Comparison of ENCODE assay signal across 9 cellular contexts in genomic region chr4:123832173-123833026, GRCh38.
DNase-seq lines count a peak whose midpoint lies in the region; ATAC-seq and TF ChIP-seq lines count a peak whose summit lies in the region.
"Had no signal": no experiment of that assay in that cellular context is flagged by ENCODE, and none has a peak within 500 bp of the region (broad histone marks: within the 10 kb centered on the region; RNA-seq: fewer than 3 reads in every experiment).

No MANE protein-coding gene starts in this region.

- H3K27me3 ChIP-seq in A673 (replicated peaks; ENCODE audit: insufficient read depth, low read depth, low read length, poor library complexity) (no peaks in the 10 kb centered on the region), Peyer's patch (no peaks in the 10 kb centered on the region), esophagus muscularis mucosa (no peaks in the 10 kb centered on the region)
- H3K27me3 ChIP-seq in naive thymus-derived CD4-positive, alpha-beta T cell (ENCODE audit: control insufficient read depth in 2 of 2, insufficient read depth in 2 of 2, low read length in 2 of 2), result no peaks in the 10 kb centered on the region
- H3K27me3 ChIP-seq: BLaER1 treated with 17β-estradiol and CSF1 and Interleukin-3, amounts not matched to agents 10 nM and 100 nM had no signal

- H3K27ac ChIP-seq in A673 (ENCODE audit: low read depth, low read length, poor library complexity, severe bottlenecking) (peak overlapping the region; percentile 61), Peyer's patch (peak overlapping the region in 3 of 4 donors; percentile 61 to 78 (median 65)), esophagus muscularis mucosa (replicated peaks in 1 of 4) (peak overlapping the region; percentile 69 to 85 (median 74))
- H3K27ac ChIP-seq in naive thymus-derived CD4-positive, alpha-beta T cell (ENCODE audit: low read depth, low read length), result no peak overlapping the region
- H3K27ac ChIP-seq: BLaER1 treated with 17β-estradiol and CSF1 and Interleukin-3, amounts not matched to agents 10 nM and 100 nM had no signal

- no peak overlapping the region for H3K4me3 Mint-ChIP-seq in naive thymus-derived CD4-positive, alpha-beta T cell

- H3K4me3 ChIP-seq in A673 (ENCODE audit: low read depth, low read length, poor library complexity, severe bottlenecking), result no peak overlapping the region
- no peak overlapping the region for H3K4me3 ChIP-seq in Peyer's patch
- H3K4me3 ChIP-seq in esophagus muscularis mucosa, result no peak overlapping the region
- H3K4me3 ChIP-seq in naive thymus-derived CD4-positive, alpha-beta T cell (ENCODE audit: low read length), result no peak overlapping the region
- H3K4me3 ChIP-seq: BLaER1 treated with 17β-estradiol and CSF1 and Interleukin-3, amounts not matched to agents 10 nM and 100 nM had no signal

- H3K9me3 ChIP-seq in A673 (ENCODE audit: low read depth, low read length, poor library complexity, severe bottlenecking), result no peaks in the 10 kb centered on the region
- H3K9me3 ChIP-seq in Peyer's patch, result no peaks in the 10 kb centered on the region
- H3K9me3 ChIP-seq in esophagus muscularis mucosa, result no peaks in the 10 kb centered on the region
- no peaks in the 10 kb centered on the region for H3K9me3 ChIP-seq in naive thymus-derived CD4-positive, alpha-beta T cell (ENCODE audit: control insufficient read depth in 2 of 3, low read length in 3 of 3)
- H3K9me3 ChIP-seq: BLaER1 treated with 17β-estradiol and CSF1 and Interleukin-3, amounts not matched to agents 10 nM and 100 nM had no signal

- no peak overlapping the region for H3K27ac Mint-ChIP-seq in naive thymus-derived CD4-positive, alpha-beta T cell

- no TSS peak for BruUV-seq in A673 (replicated peaks; lab: Mats Ljungman, UMichigan)

- H3K27me3 Mint-ChIP-seq in naive thymus-derived CD4-positive, alpha-beta T cell, result peaks cover 0 to 4% (median 0%) of the 10 kb centered on the region in 5 donors

- CTCF ChIA-PET in A673 (lab: Charles Lee), result interaction anchor here (0.6 kb wide), 1 partner anchor 91 kb away, joined by 4 read pairs; no protein-coding TSS in a partner anchor
- CTCF ChIA-PET in naive thymus-derived CD4-positive, alpha-beta T cell (lab: Charles Lee), result interaction anchor here (0.5 to 0.6 kb wide), 2 partner anchors 25 to 1415 kb away, joined by 3 to 9 read pairs; no protein-coding TSS in a partner anchor

- no peak for ATAC-seq in GM18520 (IDR thresholded peaks at IDR 0.05; ENCODE audit: unreplicated experiment)
- no peak for ATAC-seq in naive thymus-derived CD4-positive, alpha-beta T cell
- no peak for ATAC-seq in GM19328 (IDR thresholded peaks at IDR 0.05; ENCODE audit: unreplicated experiment)

- no peak for TF ChIP-seq POLR2A in Peyer's patch (IDR thresholded peaks at IDR 0.05)
- TF ChIP-seq POLR2A in esophagus muscularis mucosa (IDR thresholded peaks at IDR 0.05; ENCODE audit: low read depth), result no peak

- no peaks in the 10 kb centered on the region for H3K36me3 Mint-ChIP-seq in naive thymus-derived CD4-positive, alpha-beta T cell

- TF ChIP-seq CTCF in A673 (conservative IDR thresholded peaks at IDR 0.05; ENCODE audit: low read depth, low read length), result no peak
- no peak for TF ChIP-seq CTCF in Peyer's patch (IDR thresholded peaks at IDR 0.05)
- no peak for TF ChIP-seq CTCF in esophagus muscularis mucosa (IDR thresholded peaks at IDR 0.05)

- 22% methylated on average over 7 of the region's 7 CpGs for WGBS in esophagus muscularis mucosa

- H3K4me1 ChIP-seq in A673 (ENCODE audit: insufficient read depth, low read length, poor library complexity, severe bottlenecking), result peaks cover 39% of the 10 kb centered on the region
- H3K4me1 ChIP-seq in Peyer's patch, result no peaks in the 10 kb centered on the region
- H3K4me1 ChIP-seq in esophagus muscularis mucosa, result peaks cover 25 to 40% (median 36%) of the 10 kb centered on the region in 4 donors
- no peaks in the 10 kb centered on the region for H3K4me1 ChIP-seq in naive thymus-derived CD4-positive, alpha-beta T cell (ENCODE audit: control insufficient read depth in 2 of 2, insufficient read depth in 2 of 2, low read length in 2 of 2)
- H3K4me1 ChIP-seq: BLaER1 treated with 17β-estradiol and CSF1 and Interleukin-3, amounts not matched to agents 10 nM and 100 nM had no signal

- DNase-seq in A673 (ENCODE audit: low spot score), result peak; percentile 84
- no peak for DNase-seq in Peyer's patch
- DNase-seq in esophagus muscularis mucosa (ENCODE audit: extremely low spot score), result peak; percentile 95
- peak; percentile 100 for DNase-seq in myocyte (ENCODE audit: low read depth)
- DNase-seq in NCI-H2029 (lab: John Stamatoyannopoulos, UW), result no peak
- no peak for DNase-seq in naive thymus-derived CD4-positive, alpha-beta T cell

- intact Hi-C loops in A673 (cut with micrococcal nuclease; ENCODE audit: unreplicated experiment), result loop anchor here (5.0 kb wide), 1 partner anchor 200 kb away; no protein-coding TSS in a partner anchor
- intact Hi-C loops in esophagus muscularis mucosa (cut with DNase I), result loop anchor here (5.0 to 10.0 kb wide), 3 partner anchors 45 to 435 kb away; partner anchors contain the start of gene SPRY1
- intact Hi-C loops in naive thymus-derived CD4-positive, alpha-beta T cell (cut with micrococcal nuclease), result no loop called here

- no peaks in the 10 kb centered on the region for H3K36me3 ChIP-seq in A673 (ENCODE audit: insufficient read depth, low read length, poor library complexity, severe bottlenecking)
- H3K36me3 ChIP-seq in Peyer's patch, result no peaks in the 10 kb centered on the region
- H3K36me3 ChIP-seq in esophagus muscularis mucosa, result no peaks in the 10 kb centered on the region
- H3K36me3 ChIP-seq in naive thymus-derived CD4-positive, alpha-beta T cell (ENCODE audit: control insufficient read depth in 2 of 3, insufficient read depth in 3 of 3, low read length in 3 of 3), result no peaks in the 10 kb centered on the region
- H3K36me3 ChIP-seq: BLaER1 treated with 17β-estradiol and CSF1 and Interleukin-3, amounts not matched to agents 10 nM and 100 nM had no signal

- H3K9me3 Mint-ChIP-seq in naive thymus-derived CD4-positive, alpha-beta T cell, result peaks cover 0 to 5% (median 0%) of the 10 kb centered on the region in 11 donors

- TF ChIP-seq EP300 in esophagus muscularis mucosa (IDR thresholded peaks at IDR 0.05), result peak; percentile 87

- POLR2A ChIA-PET in A673 (lab: Charles Lee; ENCODE audit: low non-redundant PET), result no interaction called here
- POLR2A ChIA-PET in naive thymus-derived CD4-positive, alpha-beta T cell (lab: Charles Lee), result no interaction called here

- no peaks in the 10 kb centered on the region for H3K4me1 Mint-ChIP-seq in naive thymus-derived CD4-positive, alpha-beta T cell

Comparison
In these comparisons a context has a peak if more than half of its experiments do, and no peak if none do; other contexts are left out.
1. DNase-seq: peak in A673 (single experiment), esophagus muscularis mucosa (single experiment) and myocyte (single experiment); none in Peyer's patch (0 of 3), NCI-H2029 (single experiment) and naive thymus-derived CD4-positive, alpha-beta T cell (0 of 9).
2. intact Hi-C loops: an anchor here in A673 (5.0 kb wide) and esophagus muscularis mucosa (5.0 to 10.0 kb wide); none called in naive thymus-derived CD4-positive, alpha-beta T cell.